ENCODE assay signal across 8 cellular contexts in the genomic region with DNA sequence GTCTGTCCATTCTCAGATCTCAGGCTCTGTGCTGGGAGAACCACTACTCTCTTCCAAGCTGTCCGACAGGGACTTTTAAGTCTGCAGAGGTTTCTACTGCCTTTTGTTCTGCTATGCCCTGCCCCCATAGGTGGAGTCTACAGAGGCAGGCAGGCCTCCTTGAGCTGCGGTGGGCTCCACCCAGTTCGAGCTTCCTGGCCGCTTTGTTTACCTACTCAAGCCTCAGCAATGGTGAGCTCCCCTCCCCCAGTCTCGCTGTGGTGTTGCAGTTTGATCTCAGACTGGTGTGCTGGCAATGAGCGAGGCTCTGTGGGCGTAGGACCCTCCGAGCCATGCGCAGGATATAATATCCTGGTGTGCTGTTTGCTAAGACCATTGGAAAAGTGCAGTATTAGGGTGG. TPM values are rescaled to one million over a fixed set of nuclear protein-coding genes. Genes with fewer than 3 reads are reported as not detected.
DNase-seq lines count a peak whose midpoint lies in the region; ATAC-seq, FAIRE-seq and TF ChIP-seq lines count a peak whose summit lies in the region.
"Not testable (repeated sequence)": the region's sequence is repeated elsewhere in the genome, so short reads cannot be mapped to it uniquely, and the experiment has no call there.

No MANE protein-coding gene starts in this region.

- peak overlapping the region; percentile 68; the same call in 1 of the 2 replicates for H2AFZ ChIP-seq in K562 (ENCODE audit: low read depth, low read length)

- DNase-seq in CD4-positive, CD25-positive, alpha-beta regulatory T cell = peak in 2 of 3 donors; percentile 12 to 55
- not testable (repeated sequence) for DNase-seq in CD8-positive, alpha-beta memory T cell; T-helper 17 cell; effector memory CD8-positive, alpha-beta T cell
- DNase-seq in NCI-H2029 (lab: John Stamatoyannopoulos, UW) = peak; percentile 10
- peak; percentile 66 for DNase-seq in activated CD4-positive, alpha-beta T cell treated with anti-CD3 and anti-CD28 coated beads, Interleukin-2, amount 10 ng/mL, durations not matched to agents 24 days and 14 days
- DNase-seq in activated CD8-positive, alpha-beta memory T cell treated with anti-CD3 and anti-CD28 coated beads, Interleukin-2, amount 10 ng/mL, durations not matched to agents 7 days and 5 days = peak; percentile 56
- DNase-seq in K562 (ENCODE audit: extremely low read depth in 1 of 4, low spot score in 3 of 4) = peak in 1 of 4 experiments; percentile 19

- intact Hi-C loops in activated CD4-positive, alpha-beta T cell treated with anti-CD3 and anti-CD28 coated beads, Interleukin-2, amount 10 ng/mL, durations not matched to agents 24 days and 14 days (cut with micrococcal nuclease); K562 (cut with micrococcal nuclease): not testable (repeated sequence)

- H3K4me1 Mint-ChIP-seq in CD4-positive, CD25-positive, alpha-beta regulatory T cell; activated CD4-positive, alpha-beta T cell treated with anti-CD3 and anti-CD28 coated beads, Interleukin-2, amount 10 ng/mL, durations not matched to agents 24 days and 14 days: not testable (repeated sequence)
- H3K4me1 Mint-ChIP-seq in CD8-positive, alpha-beta memory T cell = peaks cover 0 to 24% (median 23%) of the 10 kb centered on the region in 3 donors
- peaks cover 15% of the 10 kb centered on the region for H3K4me1 Mint-ChIP-seq in T-helper 17 cell
- H3K4me1 Mint-ChIP-seq in activated CD8-positive, alpha-beta memory T cell treated with anti-CD3 and anti-CD28 coated beads, Interleukin-2, amount 10 ng/mL, durations not matched to agents 7 days and 5 days = peaks cover 18% of the 10 kb centered on the region
- H3K4me1 Mint-ChIP-seq in effector memory CD8-positive, alpha-beta T cell (ENCODE audit: low read depth in 2 of 2) = peaks cover 3 to 19% of the 10 kb centered on the region in 2 donors

- not testable (repeated sequence) for H3K79me2 ChIP-seq in K562 (ENCODE audit: control insufficient read depth, insufficient read depth, low read length)

- 20% methylated on average over 8 of the region's 9 CpGs for WGBS in K562 (ENCODE audit: insufficient coverage, low coverage, missing lambda C conversion rate)

- POLR2A ChIA-PET in CD8-positive, alpha-beta memory T cell (lab: Charles Lee); K562 (lab: Yijun Ruan, JAX): not testable (repeated sequence)

- not testable (repeated sequence) for H3K27ac Mint-ChIP-seq in CD4-positive, CD25-positive, alpha-beta regulatory T cell; T-helper 17 cell; activated CD4-positive, alpha-beta T cell treated with anti-CD3 and anti-CD28 coated beads, Interleukin-2, amount 10 ng/mL, durations not matched to agents 24 days and 14 days; activated CD8-positive, alpha-beta memory T cell treated with anti-CD3 and anti-CD28 coated beads, Interleukin-2, amount 10 ng/mL, durations not matched to agents 7 days and 5 days
- peak overlapping the region in 1 of 8 donors; percentile 19 for H3K27ac Mint-ChIP-seq in CD8-positive, alpha-beta memory T cell
- peak overlapping the region in 1 of 2 donors; percentile 16 for H3K27ac Mint-ChIP-seq in effector memory CD8-positive, alpha-beta T cell

- not testable (repeated sequence) for BruUV-seq in K562 (replicated peaks; lab: Mats Ljungman, UMichigan)

- in situ Hi-C loops in K562 (cut with MboI) = not testable (repeated sequence)

- not testable (repeated sequence) for H3K36me3 ChIP-seq in CD4-positive, CD25-positive, alpha-beta regulatory T cell (ENCODE audit: control insufficient read depth, insufficient read depth, low read length); CD8-positive, alpha-beta memory T cell (ENCODE audit: insufficient read depth, low read length); K562 (ENCODE audit: control insufficient read depth, insufficient read depth, low read length)

- not testable (repeated sequence) for H3K9me3 ChIP-seq in CD4-positive, CD25-positive, alpha-beta regulatory T cell (ENCODE audit: control insufficient read depth in 2 of 2, low read length in 2 of 2); CD8-positive, alpha-beta memory T cell (ENCODE audit: low read length); T-helper 17 cell (ENCODE audit: control insufficient read depth, low read length, poor library complexity, severe bottlenecking); K562 (replicated peaks; ENCODE audit: control insufficient read depth, insufficient read depth, low read depth, low read length)

- H3K4me1 ChIP-seq in CD4-positive, CD25-positive, alpha-beta regulatory T cell (ENCODE audit: control insufficient read depth, insufficient read depth, low read length, poor library complexity, severe bottlenecking); CD8-positive, alpha-beta memory T cell (ENCODE audit: insufficient read depth, low read length); K562 (replicated peaks in 1 of 2; ENCODE audit: control insufficient read depth in 2 of 2, insufficient read depth in 2 of 2, low read length in 2 of 2): not testable (repeated sequence)

- TF ChIP-seq POLR2A in K562 (conservative IDR thresholded peaks at IDR 0.05) = not testable (repeated sequence)

- CTCF ChIA-PET in CD8-positive, alpha-beta memory T cell (lab: Charles Lee); K562 (lab: Yijun Ruan, JAX; ENCODE audit: low intra/inter-chr PET ratio): not testable (repeated sequence)
- CTCF ChIA-PET in activated CD8-positive, alpha-beta memory T cell treated with anti-CD3 and anti-CD28 coated beads, Interleukin-2, amount 10 ng/mL, durations not matched to agents 7 days and 5 days (lab: Charles Lee) = interaction anchor here (1.6 kb wide), 1 partner anchor 41 kb away, joined by 3 read pairs; a partner anchor contains a TSS

- TF ChIP-seq RAD21 in K562 (CRISPR knock-in tag; conservative IDR thresholded peaks at IDR 0.05 in 1 of 2, IDR thresholded peaks at IDR 0.05 in 1 of 2) = not testable (repeated sequence)

- not testable (repeated sequence) for H4K20me1 ChIP-seq in K562 (replicated peaks; ENCODE audit: control insufficient read depth, insufficient read depth, low read length)

- H3K9ac ChIP-seq in K562 (ENCODE audit: insufficient read depth in 1 of 2, low read depth in 2 of 2, low read length in 2 of 2) = not testable (repeated sequence)

- not testable (repeated sequence) for H3K9me1 ChIP-seq in K562 (ENCODE audit: control insufficient read depth, insufficient read depth, low read length)

- peaks cover 22% of the 10 kb centered on the region for H3K27me3 Mint-ChIP-seq in CD4-positive, CD25-positive, alpha-beta regulatory T cell
- H3K27me3 Mint-ChIP-seq in CD8-positive, alpha-beta memory T cell; T-helper 17 cell; effector memory CD8-positive, alpha-beta T cell: not testable (repeated sequence)
- peaks cover 13% of the 10 kb centered on the region for H3K27me3 Mint-ChIP-seq in activated CD4-positive, alpha-beta T cell treated with anti-CD3 and anti-CD28 coated beads, Interleukin-2, amount 10 ng/mL, durations not matched to agents 24 days and 14 days
- H3K27me3 Mint-ChIP-seq in activated CD8-positive, alpha-beta memory T cell treated with anti-CD3 and anti-CD28 coated beads, Interleukin-2, amount 10 ng/mL, durations not matched to agents 7 days and 5 days = peaks cover 12% of the 10 kb centered on the region

- not testable (repeated sequence) for TF ChIP-seq EP300 in K562 (IDR thresholded peaks at IDR 0.05; ENCODE audit: low read length)

- peaks cover 0 to 20% (median 5%) of the 10 kb centered on the region in 7 donors for H3K9me3 Mint-ChIP-seq in CD4-positive, CD25-positive, alpha-beta regulatory T cell
- peaks cover 0 to 23% (median 0%) of the 10 kb centered on the region in 5 donors for H3K9me3 Mint-ChIP-seq in CD8-positive, alpha-beta memory T cell
- peaks cover 21% of the 10 kb centered on the region for H3K9me3 Mint-ChIP-seq in activated CD4-positive, alpha-beta T cell treated with anti-CD3 and anti-CD28 coated beads, Interleukin-2, amount 10 ng/mL, durations not matched to agents 24 days and 14 days
- H3K9me3 Mint-ChIP-seq in activated CD8-positive, alpha-beta memory T cell treated with anti-CD3 and anti-CD28 coated beads, Interleukin-2, amount 10 ng/mL, durations not matched to agents 7 days and 5 days (ENCODE audit: low read depth); effector memory CD8-positive, alpha-beta T cell: not testable (repeated sequence)

- H3K4me3 Mint-ChIP-seq in CD4-positive, CD25-positive, alpha-beta regulatory T cell = peak overlapping the region in 3 of 4 donors; percentile 35 to 62 (median 36)
- peak overlapping the region in 4 of 7 donors; percentile 34 to 54 (median 43) for H3K4me3 Mint-ChIP-seq in CD8-positive, alpha-beta memory T cell
- peak overlapping the region; percentile 21 for H3K4me3 Mint-ChIP-seq in T-helper 17 cell
- peak overlapping the region; percentile 15 for H3K4me3 Mint-ChIP-seq in activated CD4-positive, alpha-beta T cell treated with anti-CD3 and anti-CD28 coated beads, Interleukin-2, amount 10 ng/mL, durations not matched to agents 24 days and 14 days
- H3K4me3 Mint-ChIP-seq in activated CD8-positive, alpha-beta memory T cell treated with anti-CD3 and anti-CD28 coated beads, Interleukin-2, amount 10 ng/mL, durations not matched to agents 7 days and 5 days = not testable (repeated sequence)
- peak overlapping the region; percentile 42 to 48 for H3K4me3 Mint-ChIP-seq in effector memory CD8-positive, alpha-beta T cell

- H3K4me2 ChIP-seq in K562 (ENCODE audit: insufficient read depth, low read length) = peak overlapping the region; percentile 2; the same call in 1 of the 2 replicates

- not testable (repeated sequence) for H3K27me3 ChIP-seq in CD4-positive, CD25-positive, alpha-beta regulatory T cell (ENCODE audit: control insufficient read depth, insufficient read depth, low read length); CD8-positive, alpha-beta memory T cell (ENCODE audit: insufficient read depth, low read length, poor library complexity, severe bottlenecking); K562 (ENCODE audit: control insufficient read depth in 2 of 2, insufficient read depth in 2 of 2, low read length in 2 of 2)

- H3K27ac ChIP-seq in CD4-positive, CD25-positive, alpha-beta regulatory T cell (ENCODE audit: insufficient read depth, low read length, poor library complexity, severe bottlenecking); CD8-positive, alpha-beta memory T cell (ENCODE audit: low read depth, low read length); K562 (ENCODE audit: extremely low read depth, low read depth, low read length): not testable (repeated sequence)

- FAIRE-seq in K562 (lab: Jason Lieb, UNC) = not testable (repeated sequence)

- H3K4me3 ChIP-seq in CD4-positive, CD25-positive, alpha-beta regulatory T cell (ENCODE audit: low read depth, low read length) = peak overlapping the region; percentile 13
- not testable (repeated sequence) for H3K4me3 ChIP-seq in CD8-positive, alpha-beta memory T cell (ENCODE audit: low read length); K562

- not testable (repeated sequence) for H3K36me3 Mint-ChIP-seq in CD4-positive, CD25-positive, alpha-beta regulatory T cell; T-helper 17 cell (ENCODE audit: low read depth); activated CD4-positive, alpha-beta T cell treated with anti-CD3 and anti-CD28 coated beads, Interleukin-2, amount 10 ng/mL, durations not matched to agents 24 days and 14 days (ENCODE audit: low read depth); activated CD8-positive, alpha-beta memory T cell treated with anti-CD3 and anti-CD28 coated beads, Interleukin-2, amount 10 ng/mL, durations not matched to agents 7 days and 5 days; effector memory CD8-positive, alpha-beta T cell (ENCODE audit: insufficient read depth)
- H3K36me3 Mint-ChIP-seq in CD8-positive, alpha-beta memory T cell = peaks cover 0 to 14% (median 0%) of the 10 kb centered on the region in 3 donors

- TF ChIP-seq CTCF in K562 (IDR thresholded peaks at IDR 0.05 in 2 of 3, conservative IDR thresholded peaks at IDR 0.05 in 1 of 3; ENCODE audit: insufficient read depth in 2 of 3, low read depth in 1 of 3, low read length in 3 of 3) = not testable (repeated sequence)

- not testable (repeated sequence) for ATAC-seq in CD4-positive, CD25-positive, alpha-beta regulatory T cell (ENCODE audit: low read depth in 2 of 2); T-helper 17 cell; activated CD8-positive, alpha-beta memory T cell treated with anti-CD3 and anti-CD28 coated beads, Interleukin-2, amount 10 ng/mL, durations not matched to agents 7 days and 5 days; K562; effector memory CD8-positive, alpha-beta T cell (replicated peaks)

RNA-seq across cellular contexts. Expression of a gene that starts 41.5 kb away (rescaled TPM):
- 9.5 TPM for total RNA-seq in CD4-positive, CD25-positive, alpha-beta regulatory T cell
- 10 to 100 TPM; 18.2 to 28.2 (median 24.4) TPM for polyA plus RNA-seq in CD4-positive, CD25-positive, alpha-beta regulatory T cell
- 10 to 100 TPM; 13.8 to 14.4 TPM for total RNA-seq in CD8-positive, alpha-beta memory T cell
- 19.0 TPM for polyA plus RNA-seq in CD8-positive, alpha-beta memory T cell
- 10 to 100 TPM; 12.0 to 12.1 TPM for total RNA-seq in T-helper 17 cell
- total RNA-seq in activated CD4-positive, alpha-beta T cell treated with anti-CD3 and anti-CD28 coated beads, Interleukin-2, amount 10 ng/mL, durations not matched to agents 24 days and 14 days = 14.2 and 16.4 TPM in 2 replicates
- total RNA-seq in activated CD8-positive, alpha-beta memory T cell treated with anti-CD3 and anti-CD28 coated beads, Interleukin-2, amount 10 ng/mL, durations not matched to agents 7 days and 5 days = 10 to 100 TPM; 11.2 to 19.0 TPM
- total RNA-seq in K562 (2011; cell fraction: chromatin; rRNA removed; ENCODE audit: low replicate concordance) = 1.3 and 3.3 TPM in 2 replicates
- 1.4 and 1.5 TPM in 2 replicates for total RNA-seq in K562 (2011; cell fraction: nucleolus; rRNA removed)
- 2.3 and 6.9 TPM in 2 replicates for total RNA-seq in K562 (2011; cell fraction: nucleoplasm; rRNA removed)
- 9.7 and 11.4 TPM in 2 replicates for total RNA-seq in K562 (2014; rRNA removed)
- total RNA-seq in K562 (2014; rRNA removed; fragmentation: Illumina TruSeq; extraction: Trizol) = 13.2 and 14.5 TPM in 2 replicates
- total RNA-seq in K562 (2015; rRNA removed; fragmentation: Illumina TruSeq; extraction: Trizol) = 9.8 and 11.8 TPM in 2 replicates
- 12.9 and 14.3 TPM in 2 replicates for total RNA-seq in K562 (2021)
- polyA plus RNA-seq in K562 (2011; rRNA removed) = 7.9 and 13.0 TPM in 2 replicates
- polyA plus RNA-seq in K562 (2011; cell fraction: cytosol; rRNA removed) = 4.6 and 4.9 TPM in 2 replicates
- 1.7 and 2.3 TPM in 2 replicates for polyA plus RNA-seq in K562 (2011; cell fraction: nucleus; rRNA removed)
- 8.3 and 13.6 TPM in 2 replicates for polyA plus RNA-seq in K562 (2012)
- 7.3 and 7.5 TPM in 2 replicates for polyA plus RNA-seq in K562 (2014; fragmentation: Illumina TruSeq; extraction: Trizol)
- polyA plus RNA-seq in K562 (2014; fragmentation: Nextera tagmentation; extraction: Ambion mirVana) = 1 to 10 TPM; 6.4 to 6.9 TPM
- polyA plus RNA-seq in K562 (2014; rRNA removed) = 9.7 and 10.7 TPM in 2 replicates
- polyA minus RNA-seq in K562 (2011; rRNA and poly(A)+ RNA removed) = 6.6 and 7.9 TPM in 2 replicates
- 3.6 and 4.0 TPM in 2 replicates for polyA minus RNA-seq in K562 (2011; cell fraction: cytosol; rRNA and poly(A)+ RNA removed)
- polyA minus RNA-seq in K562 (2011; cell fraction: nucleus; rRNA and poly(A)+ RNA removed) = 1.6 and 2.0 TPM in 2 replicates
